ENCODE assay signal across 28 cellular contexts in the genomic region with DNA sequence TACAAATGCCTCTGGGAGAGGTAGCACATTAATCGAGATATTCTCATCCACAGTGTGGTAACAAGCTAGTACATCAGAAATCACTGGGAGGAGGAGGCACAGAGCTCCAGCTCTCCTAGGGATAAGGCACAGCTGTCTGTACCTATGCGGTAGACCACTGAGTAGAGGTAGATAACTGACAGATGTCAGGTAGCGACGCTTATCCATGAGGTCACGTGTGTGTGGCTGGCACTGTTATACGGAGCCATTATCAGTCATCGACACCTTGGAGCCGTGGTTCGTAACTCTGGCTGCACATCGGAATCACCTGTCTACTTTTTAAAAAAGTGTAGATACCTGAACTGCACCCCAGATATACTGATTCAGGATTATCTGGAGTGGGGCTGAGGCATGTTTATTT.
"Had no signal": no experiment of that assay in that cellular context is flagged by ENCODE, and none has a peak within 500 bp of the region (broad histone marks: within the 10 kb centered on the region; RNA-seq: fewer than 3 reads in every experiment).

No MANE protein-coding gene starts in this region.

- H3K36me3 Mint-ChIP-seq: mesothelial cell of epicardium had no signal

- H3K4me1 ChIP-seq: colonic mucosa, esophagus squamous epithelium, gastrocnemius medialis, heart right ventricle, left lung, lower lobe of right lung had no signal

- H3K27ac Mint-ChIP-seq: endodermal cell, mesothelial cell of epicardium had no signal

- H3K27me3 ChIP-seq: colonic mucosa had no signal

- H3K36me3 ChIP-seq: colonic mucosa, esophagus squamous epithelium, gastrocnemius medialis, heart right ventricle, left lung, lower lobe of right lung had no signal

- ATAC-seq: esophagus mucosa, gastrocnemius medialis, heart right ventricle, left cardiac atrium, left lung, left ventricle myocardium superior, lower lobe of right lung, mucosa of descending colon had no signal

- H3K27ac ChIP-seq: colonic mucosa, dorsolateral prefrontal cortex, epithelial cell of prostate, esophagus squamous epithelium, gastrocnemius medialis, heart right ventricle, left lung, lower lobe of right lung had no signal

- DNase-seq: colonic mucosa; dermis blood vessel endothelial cell; dorsolateral prefrontal cortex; effector CD4-positive, alpha-beta T cell; effector memory CD4-positive, alpha-beta T cell; endodermal cell; erythroblast; esophagus squamous epithelium; foreskin fibroblast; foreskin melanocyte; gastrocnemius medialis; glutamatergic neuron; head of caudate nucleus; heart right ventricle; hippocampal formation; left cardiac atrium; left lung; left ventricle myocardium superior; lower lobe of right lung; mesenchymal stem cell; mucosa of descending colon; naive B cell had no signal

- FAIRE-seq: endometrium, islet of Langerhans, keratinocyte had no signal

- H3K9me3 Mint-ChIP-seq: endodermal cell, mesothelial cell of epicardium, naive B cell had no signal

- H3K4me3 ChIP-seq: colonic mucosa, dorsolateral prefrontal cortex, esophagus squamous epithelium, gastrocnemius medialis, heart right ventricle, left lung, lower lobe of right lung, mucosa of descending colon had no signal

- H3K4me3 Mint-ChIP-seq: endodermal cell, mesothelial cell of epicardium, naive B cell had no signal

- H3K9me3 ChIP-seq: colonic mucosa, esophagus squamous epithelium, gastrocnemius medialis, heart right ventricle, left lung, lower lobe of right lung, mucosa of descending colon had no signal
